Comparison of ENCODE assay signal across 8 cellular contexts in genomic region chr3:125356140-125357026, GRCh38.
A peak's percentile ranks its signal among the peaks of the same experiment; 100 is the strongest.
DNase-seq lines count a peak whose midpoint lies in the region; ATAC-seq and TF ChIP-seq lines count a peak whose summit lies in the region.

No MANE protein-coding gene starts in this region.

- TF ChIP-seq CTCF in OCI-LY1 (IDR thresholded peaks at IDR 0.05; ENCODE audit: low read length), result no peak
- TF ChIP-seq CTCF in fibroblast of mammary gland (conservative IDR thresholded peaks at IDR 0.05; ENCODE audit: control insufficient read depth, insufficient read depth, low read depth, low read length), result no peak
- no peak for TF ChIP-seq CTCF in retinal pigment epithelial cell (conservative IDR thresholded peaks at IDR 0.05; ENCODE audit: low read depth, low read length)
- no peak for TF ChIP-seq CTCF in GM10248 (IDR thresholded peaks at IDR 0.05; ENCODE audit: control extremely low read depth, extremely low read depth, low read depth, missing control alignments)

- ATAC-seq in GM19395 (IDR thresholded peaks at IDR 0.05; ENCODE audit: unreplicated experiment), result peak; percentile 14

- H3K79me2 ChIP-seq in OCI-LY1 (ENCODE audit: insufficient read depth, low read length), result peaks cover 94% of the 10 kb centered on the region

- DNase-seq in fibroblast of mammary gland (ENCODE audit: low read depth) (no peak), retinal pigment epithelial cell (ENCODE audit: low read depth) (no peak), HCEC 1CT (no peak), AML-193 (lab: John Stamatoyannopoulos, UW) (no peak), GM10248 (ENCODE audit: extremely low spot score) (no peak), EL (no peak)

- no peaks in the 10 kb centered on the region for H3K9me2 ChIP-seq in OCI-LY1 (ENCODE audit: low read depth, low read length)

- peak overlapping the region; percentile 74 for H3K4me2 ChIP-seq in OCI-LY1 (ENCODE audit: low read length)

- no peak overlapping the region for H2AFZ ChIP-seq in OCI-LY1 (ENCODE audit: low read length)

- no peaks in the 10 kb centered on the region for H3K36me3 ChIP-seq in OCI-LY1 (ENCODE audit: insufficient read depth, low read length)

- CTCF ChIA-PET in GM10248 (lab: Yijun Ruan, JAX), result interaction anchor here (1.2 to 1.4 kb wide), 2 partner anchors 8 to 25 kb away, joined by 3 to 5 read pairs; no protein-coding TSS in a partner anchor

- H3K4me1 ChIP-seq in OCI-LY1 (ENCODE audit: insufficient read depth, low read length, severe bottlenecking), result peaks cover 85% of the 10 kb centered on the region

- no peaks in the 10 kb centered on the region for H3K9me3 ChIP-seq in OCI-LY1 (ENCODE audit: low read length)

- H4K20me1 ChIP-seq in OCI-LY1 (ENCODE audit: insufficient read depth, low read length), result no peaks in the 10 kb centered on the region

- H3K9ac ChIP-seq in OCI-LY1 (ENCODE audit: low read length), result peak overlapping the region; percentile 88

- POLR2A ChIA-PET in GM10248 (lab: Yijun Ruan, JAX), result no interaction called here

- H3K27me3 ChIP-seq in OCI-LY1 (ENCODE audit: insufficient read depth, low read length), result no peaks in the 10 kb centered on the region

- H3K27ac ChIP-seq in OCI-LY1 (ENCODE audit: low read depth, low read length, poor library complexity, severe bottlenecking), result peak overlapping the region; percentile 43

- peak overlapping the region; percentile 70 for H3K4me3 ChIP-seq in OCI-LY1 (ENCODE audit: low read depth, low read length, poor library complexity, severe bottlenecking)
- peak overlapping the region; percentile 58 for H3K4me3 ChIP-seq in fibroblast of mammary gland (ENCODE audit: control insufficient read depth, low read depth, low read length)
- H3K4me3 ChIP-seq in retinal pigment epithelial cell (ENCODE audit: low read length), result peak overlapping the region; percentile 70

- peaks cover 6% of the 10 kb centered on the region; the same call in 1 of the 2 replicates for H3F3A ChIP-seq in OCI-LY1 (ENCODE audit: insufficient read depth, low read length)
